ENCODE assay signal across 25 cellular contexts in genomic region chr1:214976665-214977064, GRCh38.
DNase-seq lines count a peak whose midpoint lies in the region; ATAC-seq, FAIRE-seq and TF ChIP-seq lines count a peak whose summit lies in the region.
"Had no signal": no experiment of that assay in that cellular context is flagged by ENCODE, and none has a peak within 500 bp of the region (broad histone marks: within the 10 kb centered on the region; RNA-seq: fewer than 3 reads in every experiment).

No MANE protein-coding gene starts in this region.

- H2BK20ac ChIP-seq in IMR-90 (ENCODE audit: low read depth, low read length) (no peak overlapping the region), H1 (ENCODE audit: low read length) (no peak overlapping the region)

- WGBS in IMR-90 (ENCODE audit: extremely low coverage in 2 of 2, insufficient read length in 1 of 2), 2 experiments, result 20% methylated on average over 1 of the region's 5 CpGs; no CpG with 5 or more reads in 1 of the 2 experiments
- 37% methylated on average over 5 of the region's 5 CpGs; no CpG with 5 or more reads in 1 of the 2 experiments for WGBS in H1 (ENCODE audit: extremely low coverage in 1 of 2, insufficient coverage in 1 of 2, insufficient read length in 1 of 2, insufficient replicate concordance in 2 of 2, low coverage in 1 of 2, low lambda C conversion rate in 2 of 2, missing lambda C conversion rate in 1 of 2), 2 experiments
- WGBS in neuronal stem cell (ENCODE audit: extremely low coverage in 2 of 2, insufficient read length in 2 of 2, insufficient replicate concordance in 1 of 2), 2 donors, result no CpG with 5 or more reads among the region's 5 CpGs
- no CpG with 5 or more reads among the region's 5 CpGs for whole genome bisulfite sequencing in trophoblast cell (ENCODE audit: extremely low coverage, insufficient coverage, insufficient read length)

- H3K23ac ChIP-seq in IMR-90 (ENCODE audit: low read depth, low read length), result peak overlapping the region; percentile 8; the same call in 1 of the 2 replicates
- H3K23ac ChIP-seq in H1 (ENCODE audit: insufficient read length), result no peak overlapping the region
- H3K23ac ChIP-seq in neuronal stem cell (ENCODE audit: low read depth, low read length, poor library complexity), result no peak overlapping the region
- no peak overlapping the region for H3K23ac ChIP-seq in trophoblast cell (ENCODE audit: low read length)

- H2AFZ ChIP-seq in GM23338 (no peak overlapping the region), IMR-90 (replicated peaks; ENCODE audit: low read length, poor library complexity) (no peak overlapping the region), H1 (ENCODE audit: low read length) (no peak overlapping the region), neuronal stem cell (ENCODE audit: low read length) (no peak overlapping the region), trophoblast cell (ENCODE audit: insufficient read depth, low read length, poor library complexity) (no peak overlapping the region)

- H4K8ac ChIP-seq in IMR-90 (ENCODE audit: low read depth in 2 of 2, low read length in 2 of 2) (peak overlapping the region in 1 of 2 experiments; percentile 21; a peak in 1 of 4 replicates), H1 (ENCODE audit: extremely low read depth, insufficient read depth, low read length) (no peak overlapping the region), neuronal stem cell (ENCODE audit: low read depth, low read length) (no peak overlapping the region), trophoblast cell (ENCODE audit: low read depth, low read length) (no peak overlapping the region)

- H4K12ac ChIP-seq in trophoblast cell (ENCODE audit: low read depth, low read length), result no peak overlapping the region

- H3K4me1 Mint-ChIP-seq in GM23338, result peaks cover 23% of the 10 kb centered on the region
- H3K4me1 Mint-ChIP-seq: CD14-positive monocyte; CD8-positive, alpha-beta memory T cell had no signal

- no peak for TF ChIP-seq CTCF in GM23338 (conservative IDR thresholded peaks at IDR 0.05; ENCODE audit: low read depth in 2 of 2)
- TF ChIP-seq CTCF in IMR-90 (conservative IDR thresholded peaks at IDR 0.05; ENCODE audit: low read depth, low read length), result no peak
- no peak for TF ChIP-seq CTCF in H1 (IDR thresholded peaks at IDR 0.05; ENCODE audit: control extremely low read depth in 1 of 3, insufficient read depth in 1 of 3, low read depth in 1 of 3, low read length in 3 of 3)

- CTCF ChIA-PET in IMR-90 (lab: Yijun Ruan, JAX) (no interaction called here), H1 (lab: Charles Lee; ENCODE audit: partially characterized antibody) (interaction anchor here (0.6 to 1.9 kb wide), 2 partner anchors 11 to 125 kb away, joined by 3 to 7 read pairs; no protein-coding TSS in a partner anchor)

- H2BK5ac ChIP-seq in IMR-90 (ENCODE audit: low read depth, low read length, poor library complexity, severe bottlenecking), result no peak overlapping the region
- H2BK5ac ChIP-seq in H1 (ENCODE audit: low read depth, low read length), result no peak overlapping the region
- H2BK5ac ChIP-seq in neuronal stem cell (ENCODE audit: low read length), result no peak overlapping the region
- no peak overlapping the region for H2BK5ac ChIP-seq in trophoblast cell (ENCODE audit: low read depth, low read length, poor library complexity)

- H3K27me3 Mint-ChIP-seq in GM23338 (ENCODE audit: insufficient read depth, low read depth, poor library complexity), result no peaks in the 10 kb centered on the region
- H3K27me3 Mint-ChIP-seq: CD8-positive, alpha-beta memory T cell had no signal

- dilution Hi-C loops in IMR-90 (cut with HindIII; ENCODE audit: low sequenced_read_pairs, unreplicated experiment), result no loop called here

- no peaks in the 10 kb centered on the region for H3K9me3 ChIP-seq in IMR-90 (ENCODE audit: control insufficient read depth, insufficient read depth, low read length)
- H3K9me3 ChIP-seq in H1 (ENCODE audit: insufficient read depth in 2 of 2, low read depth in 1 of 2, low read length in 1 of 2), result no peaks in the 10 kb centered on the region
- H3K9me3 ChIP-seq in neuronal stem cell (replicated peaks in 1 of 2; ENCODE audit: control insufficient read depth in 2 of 2, insufficient read depth in 1 of 2, low read depth in 1 of 2, low read length in 2 of 2), result no peaks in the 10 kb centered on the region
- H3K9me3 ChIP-seq in trophoblast cell (ENCODE audit: insufficient read depth, low read depth, low read length), result no peaks in the 10 kb centered on the region
- H3K9me3 ChIP-seq: A549; BE2C; BLaER1 treated with 17β-estradiol and CSF1 and Interleukin-3, amounts not matched to agents 10 nM and 100 nM had no signal

- H3K27me3 ChIP-seq in GM23338 (ENCODE audit: insufficient read depth) (no peaks in the 10 kb centered on the region), IMR-90 (ENCODE audit: control insufficient read depth, insufficient read depth, low read length) (no peaks in the 10 kb centered on the region), H1 (replicated peaks in 1 of 4; ENCODE audit: control insufficient read depth in 3 of 4, extremely low read depth in 1 of 4, insufficient read depth in 3 of 4, low read length in 3 of 4) (no peaks in the 10 kb centered on the region), neuronal stem cell (ENCODE audit: control insufficient read depth in 3 of 3, insufficient read depth in 3 of 3, low read depth in 1 of 3, low read length in 3 of 3) (peaks cover 0 to 23% (median 0%) of the 10 kb centered on the region in 3 experiments), trophoblast cell (ENCODE audit: insufficient read depth, low read length) (no peaks in the 10 kb centered on the region)
- H3K27me3 ChIP-seq: BLaER1 treated with 17β-estradiol and CSF1 and Interleukin-3, amounts not matched to agents 10 nM and 100 nM had no signal

- H3K36me3 Mint-ChIP-seq in GM23338 (ENCODE audit: low read depth), result no peaks in the 10 kb centered on the region
- H3K36me3 Mint-ChIP-seq: CD14-positive monocyte; CD8-positive, alpha-beta memory T cell had no signal

- peaks cover 18% of the 10 kb centered on the region for H3K4me1 ChIP-seq in GM23338 (ENCODE audit: insufficient read depth)
- peaks cover 2% of the 10 kb centered on the region; the same call in 1 of the 2 replicates for H3K4me1 ChIP-seq in IMR-90 (ENCODE audit: control insufficient read depth, insufficient read depth, low read length)
- H3K4me1 ChIP-seq in H1 (replicated peaks in 1 of 4; ENCODE audit: control insufficient read depth in 3 of 4, insufficient read depth in 4 of 4, low read length in 3 of 4), result peaks cover 2 to 9% (median 5%) of the 10 kb centered on the region in 4 experiments; a peak in 4 of 7 replicates
- H3K4me1 ChIP-seq in neuronal stem cell (ENCODE audit: control insufficient read depth in 2 of 2, insufficient read depth in 1 of 2, low read depth in 1 of 2, low read length in 2 of 2), result peaks cover 8 to 9% of the 10 kb centered on the region in 2 donors
- H3K4me1 ChIP-seq in trophoblast cell (ENCODE audit: control insufficient read depth in 1 of 2, insufficient read depth in 2 of 2, low read length in 2 of 2), result no peaks in the 10 kb centered on the region
- H3K4me1 ChIP-seq: A549; BE2C; BLaER1 treated with 17β-estradiol and CSF1 and Interleukin-3, amounts not matched to agents 10 nM and 100 nM had no signal

- no peak overlapping the region for H3K27ac ChIP-seq in GM23338 (ENCODE audit: low read depth)
- no peak overlapping the region for H3K27ac ChIP-seq in IMR-90 (ENCODE audit: insufficient read depth, low read length)
- no peak overlapping the region for H3K27ac ChIP-seq in H1 (ENCODE audit: low read depth, low read length)
- peak overlapping the region; percentile 47 for H3K27ac ChIP-seq in neuronal stem cell (replicated peaks; ENCODE audit: low read length)
- no peak overlapping the region for H3K27ac ChIP-seq in trophoblast cell (ENCODE audit: low read depth, low read length)
- H3K27ac ChIP-seq: A549; BLaER1 treated with 17β-estradiol and CSF1 and Interleukin-3, amounts not matched to agents 10 nM and 100 nM had no signal

- H3K9me3 Mint-ChIP-seq in GM23338, result no peaks in the 10 kb centered on the region
- H3K9me3 Mint-ChIP-seq: CD4-positive, alpha-beta T cell had no signal

- H3K56ac ChIP-seq in IMR-90 (ENCODE audit: extremely low read depth, insufficient read depth, low read length), result no peak overlapping the region
- H3K56ac ChIP-seq in H1 (replicated peaks; ENCODE audit: insufficient read length, low read depth, low read length), result no peak overlapping the region

- no TSS peak for BruUV-seq in IMR-90 (replicated peaks; lab: Mats Ljungman, UMichigan)

- no peaks in the 10 kb centered on the region for H3K9me1 ChIP-seq in IMR-90 (ENCODE audit: insufficient read depth, low read length)

- no peaks in the 10 kb centered on the region for H3K23me2 ChIP-seq in H1 (ENCODE audit: low read depth, low read length)

- H3K27ac Mint-ChIP-seq in GM23338, result no peak overlapping the region
- H3K27ac Mint-ChIP-seq: CD14-positive monocyte; CD4-positive, alpha-beta T cell; CD8-positive, alpha-beta memory T cell had no signal

- H3K9ac ChIP-seq in IMR-90 (ENCODE audit: low read depth, low read length), result no peak overlapping the region
- H3K9ac ChIP-seq in H1 (replicated peaks in 1 of 4; ENCODE audit: extremely low read depth in 1 of 4, low read depth in 3 of 4, low read length in 3 of 4), result no peak overlapping the region
- H3K9ac ChIP-seq in neuronal stem cell (ENCODE audit: low read depth, low read length, poor library complexity), result no peak overlapping the region
- H3K9ac ChIP-seq in trophoblast cell (ENCODE audit: low read length), result no peak overlapping the region
- H3K9ac ChIP-seq: BLaER1 treated with 17β-estradiol and CSF1 and Interleukin-3, amounts not matched to agents 10 nM and 100 nM had no signal

- TF ChIP-seq EP300 in H1 (IDR thresholded peaks at IDR 0.05; ENCODE audit: borderline replicate concordance in 1 of 2, low read depth in 2 of 2, low read length in 2 of 2), result no peak

- FAIRE-seq in H1 (lab: Jason Lieb, UNC), result no peak
- FAIRE-seq: A549, D721Med, GM12891, GM18507 had no signal

- DNase-seq in GM23338 (ENCODE audit: low spot score) (peak; percentile 43), IMR-90 (no peak), H1 (ENCODE audit: low read depth in 1 of 2, low spot score in 2 of 2) (no peak), neuronal stem cell (ENCODE audit: low spot score) (no peak), SKM-1 (lab: John Stamatoyannopoulos, UW; ENCODE audit: unreplicated experiment) (no peak), HCEC 1CT (no peak), trophoblast cell (no peak)
- DNase-seq: 8988T; ACHN; AML-193; BE2C; CD4-positive, alpha-beta T cell; CD8-positive, alpha-beta memory T cell; DMS 273 treated with DMSO at 0.1 percent for 48 hours; DMS79; EL; GF-D8 had no signal

- H3K4me2 ChIP-seq in GM23338, result no peak overlapping the region
- no peak overlapping the region for H3K4me2 ChIP-seq in IMR-90 (ENCODE audit: low read depth, low read length)
- peak overlapping the region in 1 of 2 experiments; percentile 13; a peak in 1 of 4 replicates for H3K4me2 ChIP-seq in H1 (ENCODE audit: insufficient read depth in 1 of 2, low read depth in 2 of 2, low read length in 2 of 2)
- H3K4me2 ChIP-seq in neuronal stem cell (ENCODE audit: insufficient read depth, low read length, poor library complexity, severe bottlenecking), result no peak overlapping the region
- no peak overlapping the region for H3K4me2 ChIP-seq in trophoblast cell (ENCODE audit: low read length)
- H3K4me2 ChIP-seq: A549; BLaER1 treated with 17β-estradiol and CSF1 and Interleukin-3, amounts not matched to agents 10 nM and 100 nM had no signal

- H2BK15ac ChIP-seq in IMR-90 (ENCODE audit: low read depth, low read length), result peak overlapping the region; percentile 63; the same call in 1 of the 3 replicates
- H2BK15ac ChIP-seq in H1 (ENCODE audit: low read length), result no peak overlapping the region
- H2BK15ac ChIP-seq in neuronal stem cell (ENCODE audit: low read length), result no peak overlapping the region

- H4K91ac ChIP-seq in IMR-90 (ENCODE audit: insufficient read depth, low read depth, low read length) (no peak overlapping the region), H1 (replicated peaks; ENCODE audit: insufficient read length, low read length) (no peak overlapping the region), neuronal stem cell (ENCODE audit: low read depth, low read length, poor library complexity) (no peak overlapping the region), trophoblast cell (ENCODE audit: low read depth, low read length) (no peak overlapping the region)

- POLR2A ChIA-PET in IMR-90 (lab: Charles Lee; ENCODE audit: unreplicated experiment), result no interaction called here
- POLR2A ChIA-PET in H1 (lab: Charles Lee; ENCODE audit: partially characterized antibody), result no interaction called here

- H3K4me3 ChIP-seq in GM23338 (no peak overlapping the region), IMR-90 (ENCODE audit: insufficient read depth, low read depth, low read length) (no peak overlapping the region), H1 (ENCODE audit: extremely low read depth in 1 of 4, insufficient read depth in 2 of 4, low read depth in 3 of 4, low read length in 4 of 4) (no peak overlapping the region; a peak in 1 of 8 replicates), neuronal stem cell (ENCODE audit: low read length in 2 of 2) (no peak overlapping the region), trophoblast cell (ENCODE audit: low read depth, low read length) (no peak overlapping the region)
- H3K4me3 ChIP-seq: A549; BLaER1 treated with 17β-estradiol and CSF1 and Interleukin-3, amounts not matched to agents 10 nM and 100 nM had no signal

- no peak overlapping the region; the same call in 1 of the 2 replicates for H4K5ac ChIP-seq in IMR-90 (ENCODE audit: low read depth, low read length)
- H4K5ac ChIP-seq in H1 (ENCODE audit: insufficient read length, low read depth, low read length), result no peak overlapping the region

- H3K9me2 ChIP-seq in GM23338 (ENCODE audit: insufficient read depth), result peaks cover 5% of the 10 kb centered on the region; the same call in 1 of the 2 replicates

- H3K4me3 Mint-ChIP-seq in GM23338, result no peak overlapping the region
- H3K4me3 Mint-ChIP-seq: CD14-positive monocyte; CD4-positive, alpha-beta T cell; CD8-positive, alpha-beta memory T cell had no signal

- H2AK5ac ChIP-seq in IMR-90 (ENCODE audit: low read depth, low read length) (no peak overlapping the region), H1 (ENCODE audit: low read depth, low read length) (no peak overlapping the region), neuronal stem cell (ENCODE audit: low read depth, low read length) (no peak overlapping the region), trophoblast cell (ENCODE audit: low read length) (no peak overlapping the region)

- no peaks in the 10 kb centered on the region for H4K20me1 ChIP-seq in GM23338 (replicated peaks; ENCODE audit: insufficient read depth)
- no peaks in the 10 kb centered on the region for H4K20me1 ChIP-seq in IMR-90 (ENCODE audit: insufficient read depth, low read length)
- no peaks in the 10 kb centered on the region for H4K20me1 ChIP-seq in H1 (replicated peaks in 1 of 2; ENCODE audit: control insufficient read depth in 1 of 2, insufficient read depth in 2 of 2, low read length in 2 of 2)
- H4K20me1 ChIP-seq: BLaER1 treated with 17β-estradiol and CSF1 and Interleukin-3, amounts not matched to agents 10 nM and 100 nM had no signal

- no peaks in the 10 kb centered on the region for H3K36me3 ChIP-seq in GM23338 (ENCODE audit: insufficient read depth)
- no peaks in the 10 kb centered on the region for H3K36me3 ChIP-seq in IMR-90 (ENCODE audit: control insufficient read depth, insufficient read depth, low read length)
- H3K36me3 ChIP-seq in H1 (ENCODE audit: control insufficient read depth in 2 of 4, insufficient read depth in 4 of 4, low read length in 3 of 4), result no peaks in the 10 kb centered on the region
- no peaks in the 10 kb centered on the region for H3K36me3 ChIP-seq in neuronal stem cell (replicated peaks in 1 of 2; ENCODE audit: control insufficient read depth in 2 of 2, insufficient read depth in 2 of 2, low read length in 2 of 2)
- no peaks in the 10 kb centered on the region for H3K36me3 ChIP-seq in trophoblast cell (ENCODE audit: control insufficient read depth in 1 of 2, insufficient read depth in 2 of 2, low read length in 2 of 2)
- H3K36me3 ChIP-seq: BE2C; BLaER1 treated with 17β-estradiol and CSF1 and Interleukin-3, amounts not matched to agents 10 nM and 100 nM had no signal

- H3K14ac ChIP-seq in IMR-90 (replicated peaks; ENCODE audit: low read depth, low read length) (no peak overlapping the region), H1 (ENCODE audit: insufficient read length) (no peak overlapping the region), neuronal stem cell (ENCODE audit: low read length) (no peak overlapping the region), trophoblast cell (ENCODE audit: low read length) (no peak overlapping the region)

- H3K18ac ChIP-seq in IMR-90 (ENCODE audit: low read depth, low read length), result no peak overlapping the region
- no peak overlapping the region for H3K18ac ChIP-seq in H1 (ENCODE audit: extremely low read depth, low read length)
- H3K18ac ChIP-seq in neuronal stem cell (ENCODE audit: low read length), result no peak overlapping the region
- H3K18ac ChIP-seq in trophoblast cell (ENCODE audit: low read length), result no peak overlapping the region

- intact Hi-C loops in IMR-90 (cut with micrococcal nuclease), result no loop called here

- no peaks in the 10 kb centered on the region for H3F3A ChIP-seq in GM23338 (replicated peaks; ENCODE audit: low read depth)

- H3K4ac ChIP-seq in IMR-90 (ENCODE audit: low read depth, low read length) (no peak overlapping the region), H1 (replicated peaks; ENCODE audit: insufficient read length, low read depth, low read length) (no peak overlapping the region), neuronal stem cell (ENCODE audit: low read length) (no peak overlapping the region), trophoblast cell (ENCODE audit: low read depth, low read length) (no peak overlapping the region)

- TF ChIP-seq RAD21 in IMR-90 (IDR thresholded peaks at IDR 0.05; ENCODE audit: low read length) (no peak), H1 (IDR thresholded peaks at IDR 0.05 in 1 of 2, conservative IDR thresholded peaks at IDR 0.05 in 1 of 2; ENCODE audit: low read depth in 2 of 2, low read length in 2 of 2) (no peak)

- H2AK9ac ChIP-seq in IMR-90 (replicated peaks; ENCODE audit: low read depth, low read length, poor library complexity), result no peak overlapping the region

- TF ChIP-seq POLR2A in IMR-90 (IDR thresholded peaks at IDR 0.05; ENCODE audit: low read depth, low read length) (no peak), H1 (IDR thresholded peaks at IDR 0.05; ENCODE audit: control extremely low read depth in 1 of 2, low read depth in 2 of 2, low read length in 2 of 2) (no peak)

- no peak overlapping the region for H2BK12ac ChIP-seq in H1 (ENCODE audit: low read depth, low read length)
- no peak overlapping the region for H2BK12ac ChIP-seq in neuronal stem cell (ENCODE audit: low read length)
- H2BK12ac ChIP-seq in trophoblast cell (ENCODE audit: low read length), result no peak overlapping the region

- in situ Hi-C loops in IMR-90 (cut with MboI; ENCODE audit: low sequenced_read_pairs), result no loop called here

- H3K79me2 ChIP-seq in GM23338 (replicated peaks; ENCODE audit: insufficient read depth) (no peaks in the 10 kb centered on the region), H1 (ENCODE audit: control insufficient read depth in 1 of 2, insufficient read depth in 2 of 2, low read length in 2 of 2) (no peaks in the 10 kb centered on the region), trophoblast cell (ENCODE audit: control insufficient read depth, insufficient read depth, low read length, poor library complexity) (no peaks in the 10 kb centered on the region)

- peak; percentile 80 for ATAC-seq in GM23338
- ATAC-seq in IMR-90 (ENCODE audit: low read depth), result no peak
- no peak for ATAC-seq in HG03025 (IDR thresholded peaks at IDR 0.05; ENCODE audit: low FRiP score, unreplicated experiment)
- ATAC-seq: A549, HCT116 had no signal

- H2BK120ac ChIP-seq in IMR-90 (ENCODE audit: low read depth, low read length) (no peak overlapping the region), H1 (replicated peaks; ENCODE audit: low read depth, low read length) (no peak overlapping the region), neuronal stem cell (ENCODE audit: low read depth, low read length) (no peak overlapping the region), trophoblast cell (ENCODE audit: insufficient read depth, low read length, poor library complexity) (no peak overlapping the region)

- H3K79me1 ChIP-seq in IMR-90 (ENCODE audit: low read depth in 1 of 2, low read length in 2 of 2) (no peaks in the 10 kb centered on the region), H1 (ENCODE audit: low read depth, low read length) (no peaks in the 10 kb centered on the region), neuronal stem cell (ENCODE audit: low read depth, low read length) (no peaks in the 10 kb centered on the region), trophoblast cell (ENCODE audit: low read length) (no peaks in the 10 kb centered on the region)
